Comparison of ENCODE assay signal across 20 cellular contexts in the genomic region with DNA sequence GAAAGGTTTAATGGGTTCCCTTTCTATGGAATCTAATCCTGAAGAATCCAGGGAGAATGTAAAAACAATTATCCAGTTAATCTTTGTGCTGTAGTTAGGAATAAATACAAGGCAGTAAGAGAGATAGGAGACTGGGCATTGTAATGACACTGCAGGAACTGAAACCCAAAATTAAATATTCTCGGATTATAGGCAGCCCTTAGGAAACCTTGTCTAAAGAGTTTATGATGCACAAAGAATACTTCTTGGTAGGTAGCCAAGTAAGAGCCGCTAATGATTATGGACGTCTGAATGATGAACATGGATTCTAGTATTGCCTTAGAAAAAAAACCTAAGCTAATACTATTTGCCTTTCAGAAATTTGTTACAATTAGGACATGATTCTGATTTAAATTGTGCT.
A peak's percentile ranks its signal among the peaks of the same experiment; 100 is the strongest.
DNase-seq lines count a peak whose midpoint lies in the region; ATAC-seq, FAIRE-seq and TF ChIP-seq lines count a peak whose summit lies in the region.
"Had no signal": no experiment of that assay in that cellular context is flagged by ENCODE, and none has a peak within 500 bp of the region (broad histone marks: within the 10 kb centered on the region; RNA-seq: fewer than 3 reads in every experiment).

No MANE protein-coding gene starts in this region.

- H3K9me1 ChIP-seq in endothelial cell of umbilical vein (replicated peaks; ENCODE audit: control insufficient read depth, extremely low read depth, insufficient read depth, low read length): no peaks in the 10 kb centered on the region

- no peak for TF ChIP-seq CTCF in endothelial cell of umbilical vein (IDR thresholded peaks at IDR 0.05; ENCODE audit: extremely low read depth in 1 of 2, insufficient read depth in 1 of 2, low read depth in 1 of 2, low read length in 2 of 2)
- TF ChIP-seq CTCF in thyroid gland (IDR thresholded peaks at IDR 0.05): no peak

- no peak overlapping the region for H3K27ac ChIP-seq in endothelial cell of umbilical vein (ENCODE audit: insufficient read depth, low read depth, low read length)
- peak overlapping the region; percentile 40 to 59 (median 44) for H3K27ac ChIP-seq in thyroid gland
- H3K27ac ChIP-seq: foreskin keratinocyte had no signal

- POLR2A ChIA-PET in endothelial cell of umbilical vein (lab: Charles Lee): interaction anchor here (0.7 kb wide), 1 partner anchor 1087 kb away, joined by 5 read pairs; no protein-coding TSS in a partner anchor

- dilution Hi-C loops in endothelial cell of umbilical vein (cut with MboI; ENCODE audit: extremely low pct_ligation_motif_present, low sequenced_read_pairs): no loop called here

- no peaks in the 10 kb centered on the region for H3K9me3 Mint-ChIP-seq in activated T-helper 17 cell treated with anti-CD3 and anti-CD28 coated beads, Interleukin-2, amount 50 U/mL, for 72 hours
- H3K9me3 Mint-ChIP-seq: activated T-helper 2 cell treated with anti-CD3 and anti-CD28 coated beads, Interferon-gamma antibody, Interleukin-2, Interleukin-4, amounts not matched to agents 10 μg/mL and 5 μg/mL and 100 μg/mL, durations not matched to agents 14 hours and 24 hours and 36 hours had no signal

- no peaks in the 10 kb centered on the region for H3K79me2 ChIP-seq in endothelial cell of umbilical vein (ENCODE audit: control insufficient read depth, insufficient read depth, low read length)

- 60% methylated on average over 3 of the region's 3 CpGs for WGBS in thyroid gland, 2 donors

- no peaks in the 10 kb centered on the region for H3K9me3 ChIP-seq in endothelial cell of umbilical vein (replicated peaks; ENCODE audit: control insufficient read depth, insufficient read depth, low read length)
- no peaks in the 10 kb centered on the region for H3K9me3 ChIP-seq in thyroid gland

- H3K27me3 ChIP-seq in endothelial cell of umbilical vein (ENCODE audit: control insufficient read depth in 2 of 2, insufficient read depth in 2 of 2, low read length in 2 of 2) (no peaks in the 10 kb centered on the region), thyroid gland (no peaks in the 10 kb centered on the region)
- H3K27me3 ChIP-seq: foreskin keratinocyte had no signal

- H3K4me2 ChIP-seq in endothelial cell of umbilical vein (ENCODE audit: insufficient read depth, low read length): no peak overlapping the region

- no peak overlapping the region for H3K4me3 ChIP-seq in endothelial cell of umbilical vein (replicated peaks in 1 of 3; ENCODE audit: insufficient read depth in 1 of 3, low read depth in 1 of 3, low read length in 3 of 3)
- no peak overlapping the region for H3K4me3 ChIP-seq in thyroid gland (replicated peaks in 1 of 3)

- BruUV-seq in endothelial cell of umbilical vein (replicated peaks; lab: Mats Ljungman, UMichigan): no TSS peak

- H3K27ac Mint-ChIP-seq in activated T-helper 17 cell treated with anti-CD3 and anti-CD28 coated beads, Interleukin-2, amount 50 U/mL, for 72 hours: no peak overlapping the region
- H3K27ac Mint-ChIP-seq: activated T-helper 2 cell treated with anti-CD3 and anti-CD28 coated beads, Interferon-gamma antibody, Interleukin-2, Interleukin-4, amounts not matched to agents 10 μg/mL and 5 μg/mL and 100 μg/mL, durations not matched to agents 14 hours and 24 hours and 36 hours; CD14-positive monocyte; naive B cell had no signal

- no peak for ATAC-seq in HG03460 (IDR thresholded peaks at IDR 0.05; ENCODE audit: unreplicated experiment)
- ATAC-seq in activated T-helper 17 cell treated with anti-CD3 and anti-CD28 coated beads, Interleukin-2, amount 50 U/mL, for 72 hours (replicated peaks): no peak
- no peak for ATAC-seq in GM18511 (IDR thresholded peaks at IDR 0.05; ENCODE audit: unreplicated experiment)
- ATAC-seq: HepG2 had no signal

- CTCF ChIA-PET in endothelial cell of umbilical vein (lab: Charles Lee): interaction anchor here (0.7 to 8.0 kb wide), 18 partner anchors 10 to 741 kb away, joined by 3 to 164 read pairs (median 5); no protein-coding TSS in a partner anchor

- no peaks in the 10 kb centered on the region for H3K36me3 Mint-ChIP-seq in activated T-helper 17 cell treated with anti-CD3 and anti-CD28 coated beads, Interleukin-2, amount 50 U/mL, for 72 hours (ENCODE audit: low read depth)
- H3K36me3 Mint-ChIP-seq: CD14-positive monocyte, naive B cell had no signal

- no peaks in the 10 kb centered on the region for H3K4me1 Mint-ChIP-seq in activated T-helper 17 cell treated with anti-CD3 and anti-CD28 coated beads, Interleukin-2, amount 50 U/mL, for 72 hours
- H3K4me1 Mint-ChIP-seq: CD14-positive monocyte, naive B cell had no signal

- peaks cover 11% of the 10 kb centered on the region for H3K27me3 Mint-ChIP-seq in activated T-helper 17 cell treated with anti-CD3 and anti-CD28 coated beads, Interleukin-2, amount 50 U/mL, for 72 hours

- H3K36me3 ChIP-seq in endothelial cell of umbilical vein (ENCODE audit: control insufficient read depth in 2 of 2, extremely low read depth in 1 of 2, insufficient read depth in 2 of 2, low read length in 2 of 2): no peaks in the 10 kb centered on the region
- H3K36me3 ChIP-seq in thyroid gland: no peaks in the 10 kb centered on the region

- no peak overlapping the region for H3K4me3 Mint-ChIP-seq in activated T-helper 17 cell treated with anti-CD3 and anti-CD28 coated beads, Interleukin-2, amount 50 U/mL, for 72 hours
- H3K4me3 Mint-ChIP-seq: CD14-positive monocyte, naive B cell had no signal

- DNase-seq in SHP77 treated with DMSO at 0.1 percent for 48 hours (lab: John Stamatoyannopoulos, UW) (peak; percentile 68), SHP77 (lab: John Stamatoyannopoulos, UW) (no peak), NCI-H446 (lab: John Stamatoyannopoulos, UW) (peak; percentile 28 to 53), endothelial cell of umbilical vein (ENCODE audit: low read depth, low spot score) (peak; percentile 33), thyroid gland (no peak)
- DNase-seq: ACHN; effector CD8-positive, alpha-beta T cell; naive B cell; NCI-H2107; posterior cingulate gyrus; Right ventricle myocardium superior; stimulated activated CD4-positive, alpha-beta T cell treated with anti-CD3 and anti-CD28 coated beads, Interleukin-4, amount 100 ng/mL, for 1 hour; T-helper 2 cell had no signal

- H2AFZ ChIP-seq in endothelial cell of umbilical vein (ENCODE audit: low read depth, low read length): no peak overlapping the region

- H4K20me1 ChIP-seq in endothelial cell of umbilical vein (replicated peaks; ENCODE audit: control insufficient read depth, extremely low read depth, insufficient read depth, low read length): no peaks in the 10 kb centered on the region

- FAIRE-seq in endothelial cell of umbilical vein (lab: Jason Lieb, UNC): no peak
- FAIRE-seq: HepG2 had no signal

- no peak overlapping the region for H3K9ac ChIP-seq in endothelial cell of umbilical vein (replicated peaks; ENCODE audit: extremely low read depth, insufficient read depth, low read length)

- peaks cover 12% of the 10 kb centered on the region for H3K4me1 ChIP-seq in endothelial cell of umbilical vein (ENCODE audit: control insufficient read depth, extremely low read depth, insufficient read depth, low read length)
- peaks cover 0 to 19% of the 10 kb centered on the region in 2 donors for H3K4me1 ChIP-seq in thyroid gland

- intact Hi-C loops in endothelial cell of umbilical vein (cut with micrococcal nuclease): no loop called here
- intact Hi-C loops in thyroid gland (cut with DNase I): loop anchor here (10.0 kb wide), 2 partner anchors 251 to 741 kb away; no protein-coding TSS in a partner anchor

- TF ChIP-seq POLR2A in endothelial cell of umbilical vein (IDR thresholded peaks at IDR 0.05; ENCODE audit: low read depth, low read length): no peak
- TF ChIP-seq POLR2A in thyroid gland (IDR thresholded peaks at IDR 0.05): no peak

TF ChIP-seq in endothelial cell of umbilical vein, 7 proteins besides CTCF, POLR2A, EP300 and RAD21:
- no peak for TF ChIP-seq EZH2 (IDR thresholded peaks at IDR 0.05; ENCODE audit: borderline replicate concordance, low read depth, low read length, severe bottlenecking)
- no peak for TF ChIP-seq MAX (IDR thresholded peaks at IDR 0.05; ENCODE audit: insufficient read depth, insufficient read length)
- TF ChIP-seq GATA2 (IDR thresholded peaks at IDR 0.05; ENCODE audit: insufficient read depth, insufficient read length, low read depth, low read length): no peak
- no peak for TF ChIP-seq FOS (IDR thresholded peaks at IDR 0.05; ENCODE audit: borderline replicate concordance, insufficient read depth, low read length)
- no peak for TF ChIP-seq POLR2AphosphoS5 (IDR thresholded peaks at IDR 0.05; ENCODE audit: insufficient read depth, low read depth, low read length)
- no peak for TF ChIP-seq JUN (IDR thresholded peaks at IDR 0.05; ENCODE audit: borderline replicate concordance, insufficient read depth, insufficient read length, low read depth)
- TF ChIP-seq MYC (IDR thresholded peaks at IDR 0.05; ENCODE audit: low read depth, low read length): no peak

Comparison
In these comparisons a context has a peak if more than half of its experiments do, and no peak if none do; other contexts are left out.
1. DNase-seq: peak in SHP77 treated with DMSO at 0.1 percent for 48 hours (single experiment), NCI-H446 (2 of 2) and endothelial cell of umbilical vein (single experiment); none in SHP77 (0 of 2) and thyroid gland (0 of 2).